Comparison of ENCODE assay signal across 8 cellular contexts in the genomic region with DNA sequence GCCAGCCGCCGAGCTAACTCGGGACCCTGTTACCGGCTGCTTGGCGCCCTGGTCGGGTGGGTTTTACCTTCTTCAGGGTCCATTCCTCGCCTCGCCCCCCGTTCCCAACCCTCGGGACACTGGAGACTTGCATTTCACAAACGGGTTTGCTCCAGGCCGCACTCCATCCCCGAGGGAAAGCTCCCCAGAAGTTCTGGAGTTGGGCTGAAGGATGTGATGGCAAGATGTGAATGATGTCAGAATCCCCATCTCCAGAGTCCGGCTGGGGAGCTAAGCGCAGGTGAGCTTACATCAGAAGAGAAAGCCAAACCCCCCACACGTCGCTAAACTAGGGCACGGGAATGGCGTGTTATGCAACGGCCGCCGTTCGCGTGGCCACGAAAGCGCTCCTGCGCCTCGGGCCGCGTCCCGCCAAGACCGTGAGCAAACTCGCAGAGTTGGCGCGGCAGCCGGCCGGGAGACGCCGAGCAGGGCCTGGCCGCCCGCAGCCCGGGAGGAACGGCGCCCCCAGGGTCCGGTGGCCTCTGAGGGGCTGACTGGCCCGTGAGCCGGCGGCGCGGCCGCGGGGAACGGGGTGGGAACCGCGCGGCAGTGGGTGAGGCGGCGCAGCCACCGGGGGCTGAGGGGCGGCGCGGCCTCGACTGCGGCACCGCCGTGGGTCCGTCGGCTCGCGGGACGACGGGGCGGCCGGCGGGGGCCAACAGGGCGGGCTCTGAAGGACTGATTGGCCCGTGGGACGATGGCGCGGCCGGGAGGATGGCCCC. TPM values are rescaled to one million over a fixed set of nuclear protein-coding genes. Genes with fewer than 3 reads are reported as not detected.
A peak's percentile ranks its signal among the peaks of the same experiment; 100 is the strongest.
DNase-seq lines count a peak whose midpoint lies in the region; ATAC-seq and TF ChIP-seq lines count a peak whose summit lies in the region.

No MANE protein-coding gene starts in this region.

- H3K36me3 ChIP-seq in ACC112 (ENCODE audit: insufficient read depth, low read length) (no peaks in the 10 kb centered on the region), adrenal gland (replicated peaks in 1 of 2) (no peaks in the 10 kb centered on the region), iPS DF 6.9 (ENCODE audit: control insufficient read depth, insufficient read depth, low read length) (no peaks in the 10 kb centered on the region)

- WGBS in adrenal gland, 4 donors, result 10 to 68% (median 29%) methylated on average over 14 to 81 of the region's 81 CpGs
- WGBS in iPS DF 6.9 (ENCODE audit: insufficient coverage, insufficient read length), result no CpG with 5 or more reads among the region's 81 CpGs

- H3K4me3 ChIP-seq in ACC112 (ENCODE audit: low read depth, low read length), result peak overlapping the region; percentile 99
- H3K4me3 ChIP-seq in adrenal gland, result peak overlapping the region in 3 of 4 donors; percentile 80 to 99 (median 99)
- peak overlapping the region; percentile 88 for H3K4me3 ChIP-seq in iPS DF 6.9 (ENCODE audit: low read length)
- H3K4me3 ChIP-seq in skeletal muscle cell (ENCODE audit: low read depth, low read length), result peak overlapping the region; percentile 89

- intact Hi-C loops in adrenal gland (cut with DNase I), result no loop called here

- TF ChIP-seq CTCF in adrenal gland (IDR thresholded peaks at IDR 0.05), result no peak

- no peaks in the 10 kb centered on the region for H3K27me3 ChIP-seq in ACC112 (ENCODE audit: insufficient read depth, low read length)
- H3K27me3 ChIP-seq in adrenal gland, result no peaks in the 10 kb centered on the region
- H3K27me3 ChIP-seq in iPS DF 6.9 (ENCODE audit: control insufficient read depth, insufficient read depth, low read length), result no peaks in the 10 kb centered on the region

- H3K79me2 ChIP-seq in ACC112 (ENCODE audit: control insufficient read depth, insufficient read depth, low read length, unreplicated experiment), result peaks cover 59% of the 10 kb centered on the region

- DNase-seq in adrenal gland (peak in 6 of 7 donors; percentile 49 to 70 (median 60)), iPS DF 6.9 (ENCODE audit: low read depth, low spot score) (no peak), skeletal muscle cell (ENCODE audit: low read depth) (no peak), midbrain (lab: John Stamatoyannopoulos, UW) (no peak), NCI-H345 treated with DMSO at 0.1 percent for 48 hours (lab: John Stamatoyannopoulos, UW; ENCODE audit: unreplicated experiment) (no peak)

- peak; percentile 15 for ATAC-seq in GM18907 (IDR thresholded peaks at IDR 0.05; ENCODE audit: unreplicated experiment)
- ATAC-seq in HG03460 (IDR thresholded peaks at IDR 0.05; ENCODE audit: unreplicated experiment), result peak; percentile 22

- peaks cover 31% of the 10 kb centered on the region for H3K4me1 ChIP-seq in ACC112 (ENCODE audit: control insufficient read depth, insufficient read depth, low read length, unreplicated experiment)
- peaks cover 22 to 35% of the 10 kb centered on the region in 2 donors for H3K4me1 ChIP-seq in adrenal gland (replicated peaks in 1 of 2)
- no peaks in the 10 kb centered on the region for H3K4me1 ChIP-seq in iPS DF 6.9 (ENCODE audit: control insufficient read depth, insufficient read depth, low read length)

- H3K9me3 ChIP-seq in adrenal gland (replicated peaks in 1 of 3), result no peaks in the 10 kb centered on the region
- no peaks in the 10 kb centered on the region for H3K9me3 ChIP-seq in iPS DF 6.9 (ENCODE audit: control insufficient read depth, insufficient read depth, low read length)

- peak; percentile 51 to 52 for TF ChIP-seq POLR2A in adrenal gland (IDR thresholded peaks at IDR 0.05)

- peak overlapping the region; percentile 98 for H3K27ac ChIP-seq in ACC112 (ENCODE audit: low read depth, low read length)
- H3K27ac ChIP-seq in adrenal gland, result peak overlapping the region; percentile 85 to 100 (median 100)
- H3K27ac ChIP-seq in iPS DF 6.9 (ENCODE audit: low read length), result no peak overlapping the region

- no peak overlapping the region for H2AFZ ChIP-seq in ACC112 (ENCODE audit: low read length, unreplicated experiment)

RNA-seq across cellular contexts. Expression of gene LATS2, which starts 1.1 kb away (rescaled TPM):
- 10 to 100 TPM; 20.8 to 35.6 (median 28.0) TPM for total RNA-seq in adrenal gland
- 10 to 100 TPM in 2 of 3 donors, 1 to 10 TPM in 1; 9.8 to 10.5 (median 10.2) TPM for polyA plus RNA-seq in adrenal gland

Comparison
In these comparisons a context has a peak if more than half of its experiments do, and no peak if none do; other contexts are left out.
1. DNase-seq: peak in adrenal gland (6 of 7); none in iPS DF 6.9 (single experiment), skeletal muscle cell (single experiment), midbrain (single experiment) and NCI-H345 treated with DMSO at 0.1 percent for 48 hours (single experiment).
2. Peak in every context shown above with its lines, with median percentiles within 50 percentile points of each other: H3K4me3 ChIP-seq.